Comparison of ENCODE assay signal across 9 cellular contexts in genomic region chr11:46248270-46249102, GRCh38.
DNase-seq lines count a peak whose midpoint lies in the region; ATAC-seq and TF ChIP-seq lines count a peak whose summit lies in the region.
"Had no signal": no experiment of that assay in that cellular context is flagged by ENCODE, and none has a peak within 500 bp of the region (broad histone marks: within the 10 kb centered on the region; RNA-seq: fewer than 3 reads in every experiment).

No MANE protein-coding gene starts in this region.

- POLR2A ChIA-PET in AG04449 (lab: Yijun Ruan, JAX) = interaction anchor here (0.8 to 2.7 kb wide), 8 partner anchors 9 to 47 kb away, joined by 3 to 18 read pairs (median 5); no protein-coding TSS in a partner anchor

- H3K27me3 ChIP-seq in adipocyte (replicated peaks; ENCODE audit: control insufficient read depth, insufficient read depth, low read length) = no peaks in the 10 kb centered on the region

- H3K4me3 ChIP-seq in AG04449 (ENCODE audit: low read depth, low read length) = no peak overlapping the region
- H3K4me3 ChIP-seq in adipocyte (ENCODE audit: low read length) = no peak overlapping the region

- DNase-seq in AG04449 (ENCODE audit: low read depth, low spot score) = peak; percentile 91
- peak; percentile 98 for DNase-seq in HS-27A (ENCODE audit: low read depth)
- DNase-seq in adipocyte (ENCODE audit: low read depth) = peak; percentile 91
- DNase-seq in iPS-NIHi7 (ENCODE audit: extremely low spot score) = peak; percentile 69
- DNase-seq in GM19240 (ENCODE audit: insufficient read length, low spot score) = no peak
- DNase-seq in T-helper 1 cell = no peak
- DNase-seq in activated CD8-positive, alpha-beta memory T cell treated with anti-CD3 and anti-CD28 coated beads, Interleukin-2, amount 50 U/mL, for 48 hours = no peak

- peak overlapping the region; percentile 67 for H3K9ac ChIP-seq in adipocyte (ENCODE audit: low read length)

- H3K36me3 ChIP-seq in adipocyte (ENCODE audit: control insufficient read depth, insufficient read depth, low read length, severe bottlenecking) = no peaks in the 10 kb centered on the region

- H3K9me3 ChIP-seq in adipocyte (ENCODE audit: control insufficient read depth, low read length) = no peaks in the 10 kb centered on the region

- no peak for ATAC-seq in HG03460 (IDR thresholded peaks at IDR 0.05; ENCODE audit: unreplicated experiment)
- ATAC-seq: stimulated activated memory B cell treated with anti-CD40 and anti-IgM and Interleukin-4, amounts not matched to agents 10 μg/mL and 1 μg/mL and 100 μg/mL, for 72 hours had no signal

- CTCF ChIA-PET in AG04449 (lab: Yijun Ruan, JAX) = interaction anchor here (1.0 to 15.6 kb wide), 5 partner anchors 10 to 67 kb away, joined by 3 to 661 read pairs (median 47); partner anchors contain the start of gene CREB3L1

- no peak for TF ChIP-seq CTCF in AG04449 (IDR thresholded peaks at IDR 0.05; ENCODE audit: insufficient read depth, low read length, missing control alignments)

- H3K4me1 ChIP-seq in adipocyte (ENCODE audit: control insufficient read depth, insufficient read depth, low read length) = peaks cover 34% of the 10 kb centered on the region

Comparison
In these comparisons a context has a peak if more than half of its experiments do, and no peak if none do; other contexts are left out.
1. DNase-seq: peak in AG04449 (single experiment), HS-27A (single experiment), adipocyte (single experiment) and iPS-NIHi7 (single experiment); none in GM19240 (single experiment), T-helper 1 cell (0 of 5) and activated CD8-positive, alpha-beta memory T cell treated with anti-CD3 and anti-CD28 coated beads, Interleukin-2, amount 50 U/mL, for 48 hours (single experiment).